10 cellular contexts compared by ENCODE assay signal in genomic region chr2:113273031-113273551, GRCh38. TPM values are rescaled to one million over a fixed set of nuclear protein-coding genes. Genes with fewer than 3 reads are reported as not detected.
A peak's percentile ranks its signal among the peaks of the same experiment; 100 is the strongest.
DNase-seq lines count a peak whose midpoint lies in the region; ATAC-seq and TF ChIP-seq lines count a peak whose summit lies in the region.
"Had no signal": no experiment of that assay in that cellular context is flagged by ENCODE, and none has a peak within 500 bp of the region (broad histone marks: within the 10 kb centered on the region; RNA-seq: fewer than 3 reads in every experiment).

No MANE protein-coding gene starts in this region.

- no peak overlapping the region for H3K4me3 ChIP-seq in Panc1 (ENCODE audit: low read depth in 2 of 2, low read length in 2 of 2)
- H3K4me3 ChIP-seq: thoracic aorta had no signal

- no peaks in the 10 kb centered on the region for H3K9me3 ChIP-seq in Panc1 (ENCODE audit: control insufficient read depth, insufficient read depth, low read depth, low read length)
- H3K9me3 ChIP-seq: thoracic aorta had no signal

- H3K9me3 Mint-ChIP-seq in endothelial cell (ENCODE audit: unreplicated experiment), result no peaks in the 10 kb centered on the region
- H3K9me3 Mint-ChIP-seq in stimulated activated memory B cell treated with anti-CD40 and anti-IgM and Interleukin-4, amounts not matched to agents 10 μg/mL and 1 μg/mL and 100 μg/mL, for 72 hours, result no peaks in the 10 kb centered on the region

- no peaks in the 10 kb centered on the region for H3K36me3 ChIP-seq in Panc1 (ENCODE audit: control insufficient read depth, insufficient read depth, low read length)
- H3K36me3 ChIP-seq: thoracic aorta had no signal

- CTCF ChIA-PET in Panc1 (lab: Charles Lee), result interaction anchor here (0.6 kb wide), 1 partner anchor 706 kb away, joined by 4 read pairs; no protein-coding TSS in a partner anchor

- BruUV-seq in Panc1 (replicated peaks; lab: Mats Ljungman, UMichigan), result no TSS peak

- TF ChIP-seq CTCF in Panc1 (IDR thresholded peaks at IDR 0.05) (no peak), endothelial cell (IDR thresholded peaks at IDR 0.05; ENCODE audit: unreplicated experiment) (no peak)

- H3K4me1 Mint-ChIP-seq in endothelial cell (ENCODE audit: unreplicated experiment), result peaks cover 6% of the 10 kb centered on the region
- H3K4me1 Mint-ChIP-seq in stimulated activated memory B cell treated with anti-CD40 and anti-IgM and Interleukin-4, amounts not matched to agents 10 μg/mL and 1 μg/mL and 100 μg/mL, for 72 hours, result peaks cover 6% of the 10 kb centered on the region

- DNase-seq in activated CD4-positive, alpha-beta T cell treated with anti-CD3 and anti-CD28 coated beads for 48 hours, result peak; percentile 41
- no peak for DNase-seq in activated CD4-positive, alpha-beta T cell treated with anti-CD3 and anti-CD28 coated beads, Interleukin-2, amount 50 U/mL, for 4 hours
- no peak for DNase-seq in Panc1 (ENCODE audit: low read depth, low spot score)
- peak; percentile 57 for DNase-seq in endothelial cell (ENCODE audit: low spot score)
- DNase-seq: C1 segment of cervical spinal cord had no signal

- peaks cover 20% of the 10 kb centered on the region for H3K27me3 Mint-ChIP-seq in endothelial cell (ENCODE audit: unreplicated experiment)
- peaks cover 36% of the 10 kb centered on the region for H3K27me3 Mint-ChIP-seq in stimulated activated memory B cell treated with anti-CD40 and anti-IgM and Interleukin-4, amounts not matched to agents 10 μg/mL and 1 μg/mL and 100 μg/mL, for 72 hours

- intact Hi-C loops in Panc1 (cut with micrococcal nuclease; ENCODE audit: unreplicated experiment), result no loop called here

- POLR2A ChIA-PET in Panc1 (lab: Charles Lee), result interaction anchor here (0.6 kb wide), 2 partner anchors 11 to 609 kb away, joined by 3 to 11 read pairs; no protein-coding TSS in a partner anchor

- H3K36me3 Mint-ChIP-seq in endothelial cell (ENCODE audit: low read depth, unreplicated experiment), result no peaks in the 10 kb centered on the region
- H3K36me3 Mint-ChIP-seq in stimulated activated memory B cell treated with anti-CD40 and anti-IgM and Interleukin-4, amounts not matched to agents 10 μg/mL and 1 μg/mL and 100 μg/mL, for 72 hours, result peaks cover 7% of the 10 kb centered on the region

- no peak overlapping the region for H3K4me3 Mint-ChIP-seq in endothelial cell (ENCODE audit: unreplicated experiment)
- H3K4me3 Mint-ChIP-seq in stimulated activated memory B cell treated with anti-CD40 and anti-IgM and Interleukin-4, amounts not matched to agents 10 μg/mL and 1 μg/mL and 100 μg/mL, for 72 hours, result no peak overlapping the region

- H3K27ac Mint-ChIP-seq in endothelial cell (ENCODE audit: unreplicated experiment), result no peak overlapping the region
- no peak overlapping the region for H3K27ac Mint-ChIP-seq in stimulated activated memory B cell treated with anti-CD40 and anti-IgM and Interleukin-4, amounts not matched to agents 10 μg/mL and 1 μg/mL and 100 μg/mL, for 72 hours

- no peak overlapping the region for H3K27ac ChIP-seq in Panc1 (ENCODE audit: low read length)
- H3K27ac ChIP-seq: thoracic aorta had no signal

- in situ Hi-C loops in Panc1 (cut with HindIII; ENCODE audit: low pct_unique_long_range_greater_than_20kb, low sequenced_read_pairs), result no loop called here

- ATAC-seq in Panc1 (peak; percentile 96), HG03469 (IDR thresholded peaks at IDR 0.05; ENCODE audit: unreplicated experiment) (no peak), GM21825 (IDR thresholded peaks at IDR 0.05; ENCODE audit: unreplicated experiment) (no peak), HG03439 (IDR thresholded peaks at IDR 0.05; ENCODE audit: unreplicated experiment) (no peak)
- peak; percentile 71 for ATAC-seq in stimulated activated memory B cell treated with anti-CD40 and anti-IgM and Interleukin-4, amounts not matched to agents 10 μg/mL and 1 μg/mL and 100 μg/mL, for 72 hours

- peaks cover 9% of the 10 kb centered on the region; the same call in 1 of the 2 replicates for H3K27me3 ChIP-seq in Panc1 (ENCODE audit: control insufficient read depth, insufficient read depth, low read length)

- H3K4me1 ChIP-seq in Panc1 (ENCODE audit: control insufficient read depth, insufficient read depth, low read length), result peaks cover 7% of the 10 kb centered on the region; the same call in 1 of the 2 replicates

RNA-seq across cellular contexts. Expression of gene PAX8, which starts 5.6 kb away (rescaled TPM):
- total RNA-seq in Panc1 (2021; ENCODE audit: unreplicated experiment) (0.15 TPM), endothelial cell (ENCODE audit: unreplicated experiment) (2.1 TPM)
- not detected for polyA plus RNA-seq in Panc1 (2012; ENCODE audit: insufficient read length)

Comparison
In these comparisons a context has a peak if more than half of its experiments do, and no peak if none do; other contexts are left out.
1. DNase-seq: peak in activated CD4-positive, alpha-beta T cell treated with anti-CD3 and anti-CD28 coated beads for 48 hours (single experiment) and endothelial cell (single experiment); none in activated CD4-positive, alpha-beta T cell treated with anti-CD3 and anti-CD28 coated beads, Interleukin-2, amount 50 U/mL, for 4 hours (0 of 2) and Panc1 (single experiment).
2. ATAC-seq: peak in Panc1 (single experiment) and stimulated activated memory B cell treated with anti-CD40 and anti-IgM and Interleukin-4, amounts not matched to agents 10 μg/mL and 1 μg/mL and 100 μg/mL, for 72 hours (single experiment); none in HG03469 (single experiment), GM21825 (single experiment) and HG03439 (single experiment).